ENCODE assay signal across 1 cellular context in the genomic region with DNA sequence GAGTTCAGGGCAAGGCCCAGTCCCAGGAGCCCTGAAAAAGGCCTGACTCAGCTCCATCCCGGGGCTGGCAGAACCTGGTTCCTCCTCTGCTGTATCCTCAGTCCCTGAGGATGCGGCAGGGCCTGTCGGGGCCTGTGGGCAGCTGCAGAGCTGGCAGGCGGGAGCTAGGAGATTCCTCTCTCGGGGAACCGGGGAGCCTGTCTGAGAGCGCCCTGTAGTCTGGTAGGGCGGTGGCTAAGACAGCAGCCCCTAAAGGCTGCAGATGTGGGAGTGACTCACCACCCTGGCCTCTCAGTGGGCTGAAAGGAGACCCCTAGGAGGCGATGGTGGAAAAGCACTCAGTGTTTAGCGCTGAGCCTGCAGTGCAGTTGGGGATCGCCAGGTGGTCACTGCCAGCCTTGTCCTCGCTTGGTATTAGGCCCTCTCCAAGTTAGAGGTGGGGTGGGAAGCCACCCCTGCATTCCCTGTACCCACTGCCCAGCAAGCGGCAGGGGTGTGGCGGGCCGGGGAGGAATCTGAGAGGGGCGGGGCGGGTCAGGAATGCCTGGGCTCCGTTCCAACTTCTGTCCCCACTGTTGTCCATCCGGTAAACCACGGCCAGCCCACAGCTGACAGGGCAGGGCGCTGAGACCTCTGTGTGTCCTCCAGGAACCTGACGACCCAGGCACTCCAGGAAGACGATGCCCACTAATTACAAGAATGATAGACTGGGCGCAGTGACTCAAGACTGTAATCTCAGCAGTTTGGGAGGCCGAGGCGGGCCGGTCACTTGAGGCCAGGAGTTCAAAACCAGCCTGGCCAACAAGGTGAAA.
TF ChIP-seq lines count a peak whose summit lies in the region.

No MANE protein-coding gene starts in this region.

TF ChIP-seq in IMR-90, 13 proteins besides CTCF, POLR2A, EP300 and RAD21 (continued from another document):
- TF ChIP-seq BHLHE40 (IDR thresholded peaks at IDR 0.05; ENCODE audit: low read depth, low read length) = no peak
- TF ChIP-seq, protein P1, sequence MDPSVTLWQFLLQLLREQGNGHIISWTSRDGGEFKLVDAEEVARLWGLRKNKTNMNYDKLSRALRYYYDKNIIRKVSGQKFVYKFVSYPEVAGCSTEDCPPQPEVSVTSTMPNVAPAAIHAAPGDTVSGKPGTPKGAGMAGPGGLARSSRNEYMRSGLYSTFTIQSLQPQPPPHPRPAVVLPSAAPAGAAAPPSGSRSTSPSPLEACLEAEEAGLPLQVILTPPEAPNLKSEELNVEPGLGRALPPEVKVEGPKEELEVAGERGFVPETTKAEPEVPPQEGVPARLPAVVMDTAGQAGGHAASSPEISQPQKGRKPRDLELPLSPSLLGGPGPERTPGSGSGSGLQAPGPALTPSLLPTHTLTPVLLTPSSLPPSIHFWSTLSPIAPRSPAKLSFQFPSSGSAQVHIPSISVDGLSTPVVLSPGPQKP (IDR thresholded peaks at IDR 0.05; ENCODE audit: borderline replicate concordance, low read depth, low read length) = no peak
- TF ChIP-seq RCOR1 (IDR thresholded peaks at IDR 0.05; ENCODE audit: insufficient replicate concordance, low read length) = no peak
TF ChIP-seq in IMR-90: peak in this region for 0.
